In the genomic region with DNA sequence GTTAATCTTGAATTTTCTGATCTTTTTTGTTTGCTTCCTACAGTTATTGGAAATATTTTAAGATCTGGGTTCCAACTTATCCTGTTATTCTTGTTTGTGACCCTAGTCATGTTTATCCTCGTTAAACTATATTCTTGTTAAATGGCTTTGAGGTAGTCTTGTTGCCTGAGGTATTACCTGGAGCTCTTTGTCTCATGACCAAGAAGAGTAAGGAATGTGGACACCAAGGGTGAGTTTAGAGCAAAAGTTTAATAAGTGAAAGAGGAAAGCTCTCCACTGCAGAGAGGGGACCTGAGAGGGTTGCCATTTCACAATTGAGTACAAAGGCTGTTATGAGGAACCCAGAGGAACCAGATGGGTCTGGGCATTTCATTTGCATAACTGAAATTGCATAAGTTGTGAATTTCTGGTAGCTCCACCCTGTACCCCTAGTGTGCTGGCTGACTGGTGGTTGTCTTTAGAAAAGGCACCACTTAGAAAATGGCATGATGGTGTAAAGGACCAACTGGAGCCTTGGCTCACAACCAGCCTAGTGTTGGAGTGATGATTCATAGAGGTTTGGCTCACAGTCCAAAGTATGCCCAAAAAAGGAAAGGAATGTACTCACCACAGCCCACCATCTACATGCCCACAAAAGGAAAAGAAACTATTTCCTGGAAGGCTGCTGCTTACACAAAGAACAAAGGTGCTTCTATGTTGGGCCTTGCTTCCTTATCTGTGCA, we compare ENCODE assay signal across 11 cellular contexts. TPM values are rescaled to one million over a fixed set of nuclear protein-coding genes. Genes with fewer than 3 reads are reported as not detected.
DNase-seq lines count a peak whose midpoint lies in the region; ATAC-seq lines count a peak whose summit lies in the region.
"Had no signal": no experiment of that assay in that cellular context is flagged by ENCODE, and none has a peak within 500 bp of the region (broad histone marks: within the 10 kb centered on the region; RNA-seq: fewer than 3 reads in every experiment).

No MANE protein-coding gene starts in this region.

- ATAC-seq in stimulated activated naive CD8-positive, alpha-beta T cell treated with anti-CD3 and anti-CD28 coated beads, Interleukin-15, Interleukin-2, amounts not matched to agents 100 U/mL and 50 U/mL, for 24 hours = peak; percentile 49
- ATAC-seq in GM19455 (IDR thresholded peaks at IDR 0.05; ENCODE audit: unreplicated experiment) = no peak

- peaks cover 6% of the 10 kb centered on the region for H3K4me1 Mint-ChIP-seq in activated T-cell treated with anti-CD3 and anti-CD28 coated beads, Interleukin-2, amount 50 U/mL, for 24 hours (ENCODE audit: low read depth)
- H3K4me1 Mint-ChIP-seq: neural crest cell had no signal

- peak overlapping the region; percentile 5 for H3K27ac Mint-ChIP-seq in activated T-cell treated with anti-CD3 and anti-CD28 coated beads, Interleukin-2, amount 50 U/mL, for 24 hours

- H3K27me3 Mint-ChIP-seq in activated T-cell treated with anti-CD3 and anti-CD28 coated beads, Interleukin-2, amount 50 U/mL, for 24 hours = no peaks in the 10 kb centered on the region

- no peak for DNase-seq in activated T-cell treated with anti-CD3 and anti-CD28 coated beads, Interleukin-2, amount 50 U/mL, for 24 hours
- DNase-seq in activated T-cell treated with anti-CD3 and anti-CD28 coated beads for 4 hours (no peak), OCI-M1 (lab: John Stamatoyannopoulos, UW) (peak; percentile 35), dermis blood vessel endothelial cell (peak; percentile 34), HT-29 (ENCODE audit: low spot score) (no peak)
- no peak for DNase-seq in stimulated activated naive CD8-positive, alpha-beta T cell treated with anti-CD3 and anti-CD28 coated beads, Interleukin-15, Interleukin-2, amounts not matched to agents 100 U/mL and 50 U/mL, for 24 hours
- no peak for DNase-seq in activated CD4-positive, alpha-beta T cell treated with anti-CD3 and anti-CD28 coated beads for 4 hours
- DNase-seq: activated CD4-positive, alpha-beta T cell treated with anti-CD3 and anti-CD28 coated beads, Interleukin-2, amount 50 U/mL, for 48 hours; immature natural killer cell had no signal

- H3K36me3 Mint-ChIP-seq in activated T-cell treated with anti-CD3 and anti-CD28 coated beads, Interleukin-2, amount 50 U/mL, for 24 hours (ENCODE audit: low read depth) = peaks cover 29% of the 10 kb centered on the region

- no peak overlapping the region for H3K4me3 Mint-ChIP-seq in activated T-cell treated with anti-CD3 and anti-CD28 coated beads, Interleukin-2, amount 50 U/mL, for 24 hours
- H3K4me3 Mint-ChIP-seq: immature natural killer cell, neural crest cell had no signal

- peaks cover 25% of the 10 kb centered on the region for H3K9me3 Mint-ChIP-seq in activated T-cell treated with anti-CD3 and anti-CD28 coated beads, Interleukin-2, amount 50 U/mL, for 24 hours

RNA-seq across cellular contexts. Expression of gene RESF1, which starts 36.7 kb away (rescaled TPM):
- total RNA-seq in dermis blood vessel endothelial cell = 94.6 and 110 TPM in 2 replicates
- total RNA-seq in HT-29 (2014; rRNA removed; shearing (Covaris generic)) = 11.0 and 12.1 TPM in 2 replicates

Comparison
In these comparisons a context has a peak if more than half of its experiments do, and no peak if none do; other contexts are left out.
1. DNase-seq: peak in OCI-M1 (single experiment) and dermis blood vessel endothelial cell (single experiment); none in activated T-cell treated with anti-CD3 and anti-CD28 coated beads, Interleukin-2, amount 50 U/mL, for 24 hours (single experiment), activated T-cell treated with anti-CD3 and anti-CD28 coated beads for 4 hours (single experiment), stimulated activated naive CD8-positive, alpha-beta T cell treated with anti-CD3 and anti-CD28 coated beads, Interleukin-15, Interleukin-2, amounts not matched to agents 100 U/mL and 50 U/mL, for 24 hours (single experiment), activated CD4-positive, alpha-beta T cell treated with anti-CD3 and anti-CD28 coated beads for 4 hours (0 of 2) and HT-29 (single experiment).